15 cellular contexts compared by ENCODE assay signal in the genomic region with DNA sequence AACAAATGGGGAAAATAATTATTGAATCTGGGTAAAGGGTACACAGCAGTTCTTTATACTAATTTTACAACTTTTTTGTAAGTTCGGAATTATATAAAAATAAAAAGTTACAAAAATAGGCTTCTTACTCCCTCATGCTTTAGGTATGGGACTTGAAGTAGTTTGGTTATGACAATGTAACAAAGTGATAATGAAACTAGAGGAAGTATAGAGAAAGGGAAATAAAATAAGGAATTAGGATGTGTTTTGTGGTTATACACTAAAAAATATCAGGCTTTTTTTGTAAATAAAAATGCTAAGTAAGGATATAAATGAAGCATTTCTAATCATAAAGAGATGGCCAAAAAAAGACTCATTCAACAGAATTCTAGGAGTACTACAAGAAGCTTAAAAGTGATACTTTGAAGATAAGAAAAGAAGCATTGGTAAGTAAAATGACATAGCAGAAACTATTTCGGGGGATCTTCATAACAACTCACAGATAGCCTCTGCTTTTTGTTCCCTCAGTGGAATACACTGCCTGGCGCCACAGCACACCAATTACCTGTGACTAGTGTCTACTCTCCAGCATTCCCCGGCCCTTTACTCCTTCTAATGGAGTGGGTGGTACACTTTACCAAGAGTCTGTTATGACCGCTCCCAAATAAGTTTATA.
"Had no signal": no experiment of that assay in that cellular context is flagged by ENCODE, and none has a peak within 500 bp of the region (broad histone marks: within the 10 kb centered on the region; RNA-seq: fewer than 3 reads in every experiment).

No MANE protein-coding gene starts in this region.

- H3K27ac Mint-ChIP-seq: activated naive CD4-positive, alpha-beta T cell treated with anti-CD3 and anti-CD28 coated beads, Interleukin-2, amount 50 U/mL, for 24 hours; activated T-helper 2 cell treated with anti-CD3 and anti-CD28 coated beads, Interferon-gamma antibody, Interleukin-2, Interleukin-4, amounts not matched to agents 10 μg/mL and 5 μg/mL and 100 μg/mL, durations not matched to agents 14 hours and 24 hours and 36 hours; neural progenitor cell; stimulated activated naive CD8-positive, alpha-beta T cell treated with anti-CD3 and anti-CD28 coated beads, Interleukin-15, Interleukin-2, amounts not matched to agents 100 ng/mL and 50 ng/mL, for 24 hours had no signal

- H3K27me3 ChIP-seq: gastroesophageal sphincter, hepatocyte, ovary, uterus had no signal

- DNase-seq: central memory CD4-positive, alpha-beta T cell; cortex of kidney; effector memory CD4-positive, alpha-beta T cell; kidney glomerular epithelial cell; ovary; stimulated activated CD4-positive, alpha-beta T cell treated with anti-CD3 and anti-CD28 coated beads, Interleukin-4, amount 100 ng/mL, for 1 hour; stimulated activated CD8-positive, alpha-beta memory T cell treated with anti-CD3 and anti-CD28 coated beads, Interleukin-4, amount 100 ng/mL, for 48 hours; uterus had no signal

- H3K4me3 Mint-ChIP-seq: activated naive CD4-positive, alpha-beta T cell treated with anti-CD3 and anti-CD28 coated beads, Interleukin-2, amount 50 U/mL, for 24 hours; neural progenitor cell; stimulated activated naive CD8-positive, alpha-beta T cell treated with anti-CD3 and anti-CD28 coated beads, Interleukin-15, Interleukin-2, amounts not matched to agents 100 ng/mL and 50 ng/mL, for 24 hours had no signal

- H3K4me3 ChIP-seq: gastroesophageal sphincter, hepatocyte, neural progenitor cell, ovary, uterus had no signal

- H3K9me3 Mint-ChIP-seq: activated naive CD4-positive, alpha-beta T cell treated with anti-CD3 and anti-CD28 coated beads, Interleukin-2, amount 50 U/mL, for 24 hours; activated T-helper 2 cell treated with anti-CD3 and anti-CD28 coated beads, Interferon-gamma antibody, Interleukin-2, Interleukin-4, amounts not matched to agents 10 μg/mL and 5 μg/mL and 100 μg/mL, durations not matched to agents 14 hours and 24 hours and 36 hours; stimulated activated naive CD8-positive, alpha-beta T cell treated with anti-CD3 and anti-CD28 coated beads, Interleukin-15, Interleukin-2, amounts not matched to agents 100 ng/mL and 50 ng/mL, for 24 hours had no signal

- H3K36me3 ChIP-seq: gastroesophageal sphincter, neural progenitor cell, ovary, uterus had no signal

- ATAC-seq: activated CD4-positive, CD25-positive, alpha-beta regulatory T cell treated with anti-CD3 and anti-CD28 coated beads, Interleukin-2, amount 50 U/mL, for 24 hours; gastroesophageal sphincter had no signal

- H3K4me1 Mint-ChIP-seq: activated naive CD4-positive, alpha-beta T cell treated with anti-CD3 and anti-CD28 coated beads, Interleukin-2, amount 50 U/mL, for 24 hours had no signal

- H3K36me3 Mint-ChIP-seq: activated naive CD4-positive, alpha-beta T cell treated with anti-CD3 and anti-CD28 coated beads, Interleukin-2, amount 50 U/mL, for 24 hours had no signal
